ENCODE assay signal across 27 cellular contexts in genomic region chr21:32455548-32455947, GRCh38. TPM values are rescaled to one million over a fixed set of nuclear protein-coding genes. Genes with fewer than 3 reads are reported as not detected.
A peak's percentile ranks its signal among the peaks of the same experiment; 100 is the strongest.
DNase-seq lines count a peak whose midpoint lies in the region; ATAC-seq and TF ChIP-seq lines count a peak whose summit lies in the region.
"Had no signal": no experiment of that assay in that cellular context is flagged by ENCODE, and none has a peak within 500 bp of the region (broad histone marks: within the 10 kb centered on the region; RNA-seq: fewer than 3 reads in every experiment).

No MANE protein-coding gene starts in this region.

- WGBS in mammary epithelial cell (ENCODE audit: low coverage, missing lambda C conversion rate): 48% methylated on average over 5 of the region's 5 CpGs
- WGBS in esophagus muscularis mucosa: 89% methylated on average over 5 of the region's 5 CpGs
- WGBS in sigmoid colon, 2 donors: 90% methylated on average over 5 of the region's 5 CpGs
- WGBS in mesendoderm (ENCODE audit: extremely low coverage, insufficient coverage, low lambda C conversion rate): no CpG with 5 or more reads among the region's 5 CpGs

- H3K36me3 ChIP-seq in mammary epithelial cell (ENCODE audit: insufficient read depth, low read length) (no peaks in the 10 kb centered on the region), esophagus muscularis mucosa (peaks cover 20 to 66% (median 32%) of the 10 kb centered on the region in 4 donors), sigmoid colon (peaks cover 6 to 29% (median 12%) of the 10 kb centered on the region in 4 donors), vagina (peaks cover 0 to 25% of the 10 kb centered on the region in 2 donors), mesendoderm (ENCODE audit: control insufficient read depth, insufficient read depth, low read length) (no peaks in the 10 kb centered on the region)
- H3K36me3 ChIP-seq: cardiac muscle cell had no signal

- TF ChIP-seq CTCF in MCF 10A (IDR thresholded peaks at IDR 0.05; ENCODE audit: unreplicated experiment): no peak
- no peak for TF ChIP-seq CTCF in mammary epithelial cell (conservative IDR thresholded peaks at IDR 0.05 in 1 of 2, IDR thresholded peaks at IDR 0.05 in 1 of 2; ENCODE audit: extremely low read depth in 1 of 2, insufficient read depth in 1 of 2, low read depth in 1 of 2, low read length in 2 of 2)
- TF ChIP-seq CTCF in esophagus muscularis mucosa (IDR thresholded peaks at IDR 0.05): no peak
- no peak for TF ChIP-seq CTCF in sigmoid colon (IDR thresholded peaks at IDR 0.05)
- TF ChIP-seq CTCF in vagina (IDR thresholded peaks at IDR 0.05): no peak
- no peak for TF ChIP-seq CTCF in natural killer cell (IDR thresholded peaks at IDR 0.05)

- CTCF ChIA-PET in MCF 10A (lab: Yijun Ruan, JAX) (interaction anchor here (0.7 to 0.8 kb wide), 2 partner anchors 146 to 173 kb away, joined by 3 read pairs; no protein-coding TSS in a partner anchor), mammary epithelial cell (lab: Charles Lee; ENCODE audit: low non-redundant PET) (no interaction called here)

- no peak overlapping the region for H3K27ac ChIP-seq in mammary epithelial cell (ENCODE audit: insufficient read depth, low read depth, low read length)
- H3K27ac ChIP-seq in esophagus muscularis mucosa (replicated peaks in 1 of 4): peak overlapping the region; percentile 81 to 95 (median 84)
- H3K27ac ChIP-seq in sigmoid colon: peak overlapping the region; percentile 69 to 84 (median 74)
- peak overlapping the region; percentile 88 for H3K27ac ChIP-seq in vagina
- H3K27ac ChIP-seq in mesendoderm (ENCODE audit: low read depth, low read length): no peak overlapping the region
- H3K27ac ChIP-seq: cardiac muscle cell, epithelial cell of prostate, foreskin keratinocyte had no signal

- ATAC-seq in natural killer cell: no peak

- in situ Hi-C loops in mammary epithelial cell (cut with MboI; ENCODE audit: low sequenced_read_pairs in 2 of 2): no loop called here

- TF ChIP-seq POLR2A in esophagus muscularis mucosa (IDR thresholded peaks at IDR 0.05; ENCODE audit: low read depth): no peak
- no peak for TF ChIP-seq POLR2A in sigmoid colon (IDR thresholded peaks at IDR 0.05)
- no peak for TF ChIP-seq POLR2A in vagina (IDR thresholded peaks at IDR 0.05)

- H3K56ac ChIP-seq in mesendoderm (ENCODE audit: low read length): no peak overlapping the region

- H2BK5ac ChIP-seq in mesendoderm (ENCODE audit: low read length): no peak overlapping the region

- dilution Hi-C loops in mammary epithelial cell (cut with HindIII; ENCODE audit: low sequenced_read_pairs): no loop called here

- H3K9me3 ChIP-seq in mammary epithelial cell (replicated peaks; ENCODE audit: insufficient read depth, low read length) (no peaks in the 10 kb centered on the region), esophagus muscularis mucosa (no peaks in the 10 kb centered on the region), sigmoid colon (no peaks in the 10 kb centered on the region), vagina (no peaks in the 10 kb centered on the region)
- H3K9me3 ChIP-seq: thoracic aorta had no signal

- no peaks in the 10 kb centered on the region for H3K27me3 ChIP-seq in mammary epithelial cell (ENCODE audit: insufficient read depth, low read length)
- H3K27me3 ChIP-seq in esophagus muscularis mucosa: no peaks in the 10 kb centered on the region
- H3K27me3 ChIP-seq in sigmoid colon: no peaks in the 10 kb centered on the region
- H3K27me3 ChIP-seq in vagina: no peaks in the 10 kb centered on the region
- H3K27me3 ChIP-seq in mesendoderm (ENCODE audit: insufficient read depth, low read length, poor library complexity): no peaks in the 10 kb centered on the region
- H3K27me3 ChIP-seq: cardiac muscle cell, foreskin keratinocyte had no signal

- POLR2A ChIA-PET in MCF 10A (lab: Yijun Ruan, JAX): interaction anchor here (1.8 kb wide), 1 partner anchor 42 kb away, joined by 9 read pairs; the partner anchor contains the start of gene EVA1C

- peaks cover 27% of the 10 kb centered on the region for H3K4me1 ChIP-seq in mammary epithelial cell (ENCODE audit: insufficient read depth, low read length)
- H3K4me1 ChIP-seq in esophagus muscularis mucosa: peaks cover 53 to 75% (median 67%) of the 10 kb centered on the region in 4 donors
- peaks cover 0 to 42% (median 38%) of the 10 kb centered on the region in 4 donors for H3K4me1 ChIP-seq in sigmoid colon
- peaks cover 53% of the 10 kb centered on the region for H3K4me1 ChIP-seq in vagina
- no peaks in the 10 kb centered on the region for H3K4me1 ChIP-seq in mesendoderm (ENCODE audit: control insufficient read depth, low read depth, low read length)

- H3K9ac ChIP-seq in mammary epithelial cell (ENCODE audit: insufficient read depth, low read length) (no peak overlapping the region), mesendoderm (ENCODE audit: low read length) (no peak overlapping the region)

- no peaks in the 10 kb centered on the region for H4K20me1 ChIP-seq in mammary epithelial cell (ENCODE audit: insufficient read depth, low read length)

- H3K9me3 Mint-ChIP-seq in MCF 10A (ENCODE audit: unreplicated experiment) (no peaks in the 10 kb centered on the region), natural killer cell (no peaks in the 10 kb centered on the region)
- H3K9me3 Mint-ChIP-seq: activated CD4-positive, alpha-beta T cell treated with anti-CD3 and anti-CD28 coated beads, Interleukin-2, amount 10 ng/mL, durations not matched to agents 24 days and 14 days; CD8-positive, alpha-beta memory T cell; IgD-negative memory B cell; T-helper 2 cell treated with Interferon-gamma antibody and Interleukin-4, amounts not matched to agents 5 μg/mL and 100 μg/mL, for 36 hours had no signal

- intact Hi-C loops in MCF 10A (cut with micrococcal nuclease): no loop called here
- intact Hi-C loops in mammary epithelial cell (cut with micrococcal nuclease): no loop called here
- intact Hi-C loops in esophagus muscularis mucosa (cut with DNase I): no loop called here
- intact Hi-C loops in sigmoid colon (cut with DNase I): loop anchor here (5.0 to 10.0 kb wide), 2 partner anchors 43 to 59 kb away; partner anchors contain the start of gene EVA1C
- intact Hi-C loops in vagina (cut with DNase I): no loop called here
- intact Hi-C loops in natural killer cell (cut with micrococcal nuclease): no loop called here

- H4K8ac ChIP-seq in mesendoderm (ENCODE audit: low read depth, low read length): no peak overlapping the region

- H3K36me3 Mint-ChIP-seq in MCF 10A (ENCODE audit: insufficient read depth, unreplicated experiment): peaks cover 35% of the 10 kb centered on the region
- no peaks in the 10 kb centered on the region for H3K36me3 Mint-ChIP-seq in natural killer cell

- H2AK5ac ChIP-seq in mesendoderm (ENCODE audit: low read length): no peak overlapping the region

- H3K4me3 ChIP-seq in mammary epithelial cell (replicated peaks in 1 of 3; ENCODE audit: insufficient read depth in 1 of 3, low read depth in 2 of 3, low read length in 3 of 3) (no peak overlapping the region), esophagus muscularis mucosa (no peak overlapping the region), sigmoid colon (no peak overlapping the region), vagina (no peak overlapping the region), mesendoderm (ENCODE audit: low read length) (no peak overlapping the region)
- H3K4me3 ChIP-seq: cardiac muscle cell, lung, smooth muscle cell, thoracic aorta had no signal

- H4K5ac ChIP-seq in mesendoderm (ENCODE audit: low read length): no peak overlapping the region

- no peaks in the 10 kb centered on the region for H3K79me1 ChIP-seq in mesendoderm (ENCODE audit: low read length)

- H3K4me2 ChIP-seq in mammary epithelial cell (ENCODE audit: insufficient read depth, low read depth, low read length): no peak overlapping the region
- no peak overlapping the region for H3K4me2 ChIP-seq in mesendoderm (ENCODE audit: low read length)

- DNase-seq in MCF 10A (ENCODE audit: unreplicated experiment): peak; percentile 86
- no peak for DNase-seq in mammary epithelial cell
- no peak for DNase-seq in esophagus muscularis mucosa (ENCODE audit: extremely low spot score)
- no peak for DNase-seq in sigmoid colon
- no peak for DNase-seq in vagina (ENCODE audit: extremely low spot score in 2 of 2)
- no peak for DNase-seq in stimulated activated naive CD4-positive, alpha-beta T cell (lab: John Stamatoyannopoulos, UW)
- no peak for DNase-seq in natural killer cell
- DNase-seq in mesendoderm: no peak
- DNase-seq: 8988T; activated CD4-positive, alpha-beta T cell treated with anti-CD3 and anti-CD28 coated beads, Interleukin-2, amount 10 ng/mL, durations not matched to agents 24 days and 14 days; activated naive CD4-positive, alpha-beta T cell treated with anti-CD3 and anti-CD28 coated beads, Interleukin-2, amount 50 U/mL, for 16 hours; CD8-positive, alpha-beta memory T cell; DMS153; foreskin keratinocyte; hippocampal formation; NCI-H1105 treated with DMSO at 0.1 percent for 48 hours; NCI-H2029; NCI-H2227 treated with DMSO at 0.1 percent for 48 hours; NCI-H748 treated with DMSO at 0.1 percent for 48 hours had no signal

- H3K4me3 Mint-ChIP-seq in MCF 10A (ENCODE audit: unreplicated experiment): no peak overlapping the region
- H3K4me3 Mint-ChIP-seq in natural killer cell: no peak overlapping the region
- H3K4me3 Mint-ChIP-seq: activated CD4-positive, alpha-beta T cell treated with anti-CD3 and anti-CD28 coated beads, Interleukin-2, amount 10 ng/mL, durations not matched to agents 24 days and 14 days; CD8-positive, alpha-beta memory T cell; IgD-negative memory B cell; T-helper 2 cell treated with Interferon-gamma antibody and Interleukin-4, amounts not matched to agents 5 μg/mL and 100 μg/mL, for 36 hours had no signal

- no peaks in the 10 kb centered on the region for H3K27me3 Mint-ChIP-seq in MCF 10A (ENCODE audit: insufficient read depth, unreplicated experiment)
- H3K27me3 Mint-ChIP-seq in natural killer cell (ENCODE audit: low read depth in 2 of 2): no peaks in the 10 kb centered on the region
- H3K27me3 Mint-ChIP-seq: activated CD4-positive, alpha-beta T cell treated with anti-CD3 and anti-CD28 coated beads, Interleukin-2, amount 10 ng/mL, durations not matched to agents 24 days and 14 days; CD8-positive, alpha-beta memory T cell had no signal

- no peak overlapping the region for H2BK15ac ChIP-seq in mesendoderm (replicated peaks; ENCODE audit: low read depth)

- BruUV-seq in MCF 10A (replicated peaks; lab: Mats Ljungman, UMichigan) (no TSS peak), mammary epithelial cell (replicated peaks; lab: Mats Ljungman, UMichigan) (no TSS peak)

- TF ChIP-seq EP300 in esophagus muscularis mucosa (IDR thresholded peaks at IDR 0.05) (no peak), sigmoid colon (IDR thresholded peaks at IDR 0.05) (no peak)

- H3K4me1 Mint-ChIP-seq in MCF 10A (ENCODE audit: insufficient read depth, unreplicated experiment) (peaks cover 33% of the 10 kb centered on the region), natural killer cell (peaks cover 5 to 13% of the 10 kb centered on the region in 2 donors)
- H3K4me1 Mint-ChIP-seq: activated CD4-positive, alpha-beta T cell treated with anti-CD3 and anti-CD28 coated beads, Interleukin-2, amount 10 ng/mL, durations not matched to agents 24 days and 14 days had no signal

- no peak overlapping the region for H2BK120ac ChIP-seq in mesendoderm (ENCODE audit: low read depth, low read length)

- H3K4ac ChIP-seq in mesendoderm (ENCODE audit: low read depth, low read length): no peak overlapping the region

- no peak overlapping the region for H3K18ac ChIP-seq in mesendoderm (ENCODE audit: low read length)

- H3K79me2 ChIP-seq in mammary epithelial cell (ENCODE audit: insufficient read depth, low read length) (peaks cover 33% of the 10 kb centered on the region), mesendoderm (ENCODE audit: control insufficient read depth, insufficient read depth, low read length) (no peaks in the 10 kb centered on the region)

- H2AFZ ChIP-seq in mammary epithelial cell (ENCODE audit: low read depth, low read length): no peak overlapping the region

- H3K27ac Mint-ChIP-seq in MCF 10A (ENCODE audit: low read depth, unreplicated experiment): peak overlapping the region; percentile 79
- H3K27ac Mint-ChIP-seq in natural killer cell: no peak overlapping the region
- H3K27ac Mint-ChIP-seq: activated CD4-positive, alpha-beta T cell treated with anti-CD3 and anti-CD28 coated beads, Interleukin-2, amount 10 ng/mL, durations not matched to agents 24 days and 14 days; IgD-negative memory B cell; T-helper 2 cell treated with Interferon-gamma antibody and Interleukin-4, amounts not matched to agents 5 μg/mL and 100 μg/mL, for 36 hours had no signal

- no peak overlapping the region for H3K23ac ChIP-seq in mesendoderm (ENCODE audit: low read length)

RNA-seq across cellular contexts. Expression of gene EVA1C, which starts 43.0 kb away (rescaled TPM):
- 16.8 and 22.2 TPM in 2 replicates for total RNA-seq in MCF 10A (2022)
- total RNA-seq in mammary epithelial cell: 10 to 100 TPM; 11.7 to 28.4 TPM
- polyA plus RNA-seq in mammary epithelial cell: 22.2 TPM
- polyA minus RNA-seq in mammary epithelial cell: 5.7 TPM
- 10 to 100 TPM; 49.8 to 86.6 (median 64.6) TPM for total RNA-seq in esophagus muscularis mucosa
- 10 to 100 TPM; 32.1 to 53.8 (median 41.2) TPM for total RNA-seq in sigmoid colon
- polyA plus RNA-seq in sigmoid colon: 10 to 100 TPM in 1 of 3 donors, 1 to 10 TPM in 2; 3.5 to 10.8 (median 6.0) TPM
- total RNA-seq in vagina: 66.5 TPM
- total RNA-seq in natural killer cell: 10 to 100 TPM; 14.7 to 27.8 (median 15.8) TPM
- 0.60 TPM for polyA plus RNA-seq in mesendoderm (2013, experiment 1 of 2)
- 0.80 TPM for polyA plus RNA-seq in mesendoderm (2013, experiment 2 of 2)
- total RNA-seq: G401 had no signal
- polyA plus RNA-seq: cardiac muscle cell had no signal

Comparison
In these comparisons a context has a peak if more than half of its experiments do, and no peak if none do; other contexts are left out.
1. H3K27ac ChIP-seq: peak in esophagus muscularis mucosa (4 of 4), sigmoid colon (4 of 4) and vagina (single experiment); none in mammary epithelial cell (single experiment) and mesendoderm (single experiment).